ENCODE assay signal across 8 cellular contexts in the genomic region with DNA sequence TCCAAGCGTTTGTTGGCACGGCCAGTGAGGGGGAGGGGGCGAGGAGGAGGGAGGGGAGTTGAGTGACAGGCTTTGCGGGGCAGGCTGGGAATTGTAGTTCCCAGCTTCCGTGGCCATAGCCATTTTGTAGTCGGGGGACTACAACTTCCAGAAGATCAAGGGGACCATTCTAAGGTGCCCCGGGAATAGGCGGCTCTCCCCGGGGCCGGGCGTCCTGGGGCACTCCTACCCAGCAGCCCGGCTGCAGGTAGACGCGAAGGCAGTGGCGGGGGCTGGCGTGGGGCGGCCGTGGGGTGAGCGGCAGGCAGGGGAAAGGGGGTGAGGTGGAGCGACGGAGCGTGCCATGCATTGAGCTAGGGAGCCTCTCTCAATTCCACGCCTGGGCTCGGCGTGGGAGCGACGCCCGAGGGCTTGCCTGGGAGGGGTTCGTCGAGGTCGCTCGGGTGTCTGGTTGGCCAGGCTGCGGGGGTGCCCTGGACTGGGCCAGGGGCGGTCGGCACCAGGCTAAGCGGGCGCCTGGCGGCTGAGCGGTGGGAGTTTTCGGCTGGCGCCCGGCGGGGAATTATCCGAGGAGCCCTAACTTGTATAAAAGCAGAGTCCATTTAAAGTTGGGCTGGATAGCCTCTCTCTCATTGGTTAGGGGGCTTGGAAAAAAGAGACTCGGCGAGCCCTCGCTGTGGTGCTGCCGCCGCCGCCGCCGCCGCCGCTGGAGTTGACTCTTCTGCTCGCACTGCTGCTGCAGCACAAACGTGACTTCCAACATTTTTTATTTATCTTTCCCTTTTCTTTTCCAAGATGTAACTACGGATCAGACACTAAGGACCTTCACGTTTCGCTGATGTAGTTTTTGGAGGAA. TPM values are rescaled to one million over a fixed set of nuclear protein-coding genes. Genes with fewer than 3 reads are reported as not detected.
DNase-seq lines count a peak whose midpoint lies in the region; ATAC-seq, FAIRE-seq and TF ChIP-seq lines count a peak whose summit lies in the region.

Gene JARID2 (plus strand): TSS at position 709 of the 856 bp plus-strand sequence. CDS start 471 bp downstream, outside the sequence.

- peak; percentile 65 to 68 for TF ChIP-seq POLR2A in H1 (IDR thresholded peaks at IDR 0.05; ENCODE audit: control extremely low read depth in 1 of 2, low read depth in 2 of 2, low read length in 2 of 2)

- H3K79me2 ChIP-seq in H1 (ENCODE audit: control insufficient read depth in 1 of 2, insufficient read depth in 2 of 2, low read length in 2 of 2) (peaks cover 43 to 73% of the 10 kb centered on the region in 2 experiments), mesendoderm (ENCODE audit: control insufficient read depth, insufficient read depth, low read length) (peaks cover 38% of the 10 kb centered on the region)

- H2BK20ac ChIP-seq in H1 (ENCODE audit: low read length) = peak within 1 kb of the TSS; percentile 40; the same call in 1 of the 2 replicates

- H2BK120ac ChIP-seq in H1 (replicated peaks; ENCODE audit: low read depth, low read length) (no peak within 1 kb of the TSS), mesendoderm (ENCODE audit: low read depth, low read length) (peak within 1 kb of the TSS; percentile 75)

- no peaks in the 10 kb centered on the region for H3K9me3 Mint-ChIP-seq in activated CD8-positive, alpha-beta memory T cell treated with anti-CD3 and anti-CD28 coated beads, Interleukin-2, amount 10 ng/mL, durations not matched to agents 7 days and 5 days (ENCODE audit: low read depth)

- WGBS in H1 (ENCODE audit: extremely low coverage in 1 of 2, insufficient coverage in 1 of 2, insufficient read length in 1 of 2, insufficient replicate concordance in 2 of 2, low coverage in 1 of 2, low lambda C conversion rate in 2 of 2, missing lambda C conversion rate in 1 of 2), 2 experiments = 1% methylated on average over 43 of the region's 59 CpGs; no CpG with 5 or more reads in 1 of the 2 experiments
- no CpG with 5 or more reads among the region's 59 CpGs for WGBS in mesendoderm (ENCODE audit: extremely low coverage, insufficient coverage, low lambda C conversion rate)

- H3K27ac ChIP-seq in HUES48 (ENCODE audit: low read depth, low read length) = peak within 1 kb of the TSS; percentile 91
- peak within 1 kb of the TSS; percentile 88 for H3K27ac ChIP-seq in H1 (ENCODE audit: low read depth, low read length)
- peak within 1 kb of the TSS; percentile 93 for H3K27ac ChIP-seq in mesendoderm (ENCODE audit: low read depth, low read length)

- H3K4me2 ChIP-seq in H1 (ENCODE audit: insufficient read depth in 1 of 2, low read depth in 2 of 2, low read length in 2 of 2) (peak within 1 kb of the TSS; percentile 75 to 89), mesendoderm (ENCODE audit: low read length) (peak within 1 kb of the TSS; percentile 75)

- H3K9me3 ChIP-seq in HUES48 (ENCODE audit: control insufficient read depth, insufficient read depth, low read length) (no peaks in the 10 kb centered on the region), NT2/D1 (ENCODE audit: insufficient read depth, low read length) (no peaks in the 10 kb centered on the region), H1 (ENCODE audit: insufficient read depth in 2 of 2, low read depth in 1 of 2, low read length in 1 of 2) (no peaks in the 10 kb centered on the region)

- H3K79me1 ChIP-seq in H1 (ENCODE audit: low read depth, low read length) (no peaks in the 10 kb centered on the region), mesendoderm (ENCODE audit: low read length) (peaks cover 2% of the 10 kb centered on the region)

- H4K8ac ChIP-seq in H1 (ENCODE audit: extremely low read depth, insufficient read depth, low read length) (peak within 1 kb of the TSS; percentile 83), mesendoderm (ENCODE audit: low read depth, low read length) (no peak within 1 kb of the TSS)

- H2BK12ac ChIP-seq in H1 (ENCODE audit: low read depth, low read length) = no peak within 1 kb of the TSS

- TF ChIP-seq CTCF in H1 (IDR thresholded peaks at IDR 0.05; ENCODE audit: control extremely low read depth in 1 of 3, insufficient read depth in 1 of 3, low read depth in 1 of 3, low read length in 3 of 3) = 0 out of 4 replicates have a peak, but pooled peaks of 1 of the 3 experiments have one; percentile 1

- CTCF ChIA-PET in activated CD8-positive, alpha-beta memory T cell treated with anti-CD3 and anti-CD28 coated beads, Interleukin-2, amount 10 ng/mL, durations not matched to agents 7 days and 5 days (lab: Charles Lee) = interaction anchor here (0.9 to 1.0 kb wide), 3 partner anchors 143 to 245 kb away, joined by 3 read pairs; no protein-coding TSS in a partner anchor
- CTCF ChIA-PET in H1 (lab: Charles Lee; ENCODE audit: partially characterized antibody) = no interaction called here

- H4K91ac ChIP-seq in H1 (replicated peaks; ENCODE audit: insufficient read length, low read length) = peak within 1 kb of the TSS; percentile 68

- no peaks in the 10 kb centered on the region for H3K27me3 Mint-ChIP-seq in activated CD8-positive, alpha-beta memory T cell treated with anti-CD3 and anti-CD28 coated beads, Interleukin-2, amount 10 ng/mL, durations not matched to agents 7 days and 5 days

- peak within 1 kb of the TSS; percentile 97 for H3K4me3 ChIP-seq in HUES48 (ENCODE audit: low read depth, low read length)
- H3K4me3 ChIP-seq in NT2/D1 (ENCODE audit: insufficient read length, low read depth) = peak within 1 kb of the TSS; percentile 82
- peak within 1 kb of the TSS; percentile 94 to 99 (median 96) for H3K4me3 ChIP-seq in H1 (ENCODE audit: extremely low read depth in 1 of 4, insufficient read depth in 2 of 4, low read depth in 3 of 4, low read length in 4 of 4)
- peak within 1 kb of the TSS; percentile 96 for H3K4me3 ChIP-seq in mesendoderm (ENCODE audit: low read length)

- H2AFZ ChIP-seq in H1 (ENCODE audit: low read length) = no peak within 1 kb of the TSS

- peak within 1 kb of the TSS; percentile 99 for H3K27ac Mint-ChIP-seq in activated CD8-positive, alpha-beta memory T cell treated with anti-CD3 and anti-CD28 coated beads, Interleukin-2, amount 10 ng/mL, durations not matched to agents 7 days and 5 days

- in situ Hi-C loops in Caki2 (cut with HindIII; ENCODE audit: low pct_unique_long_range_greater_than_20kb, low sequenced_read_pairs) = no loop called here

- POLR2A ChIA-PET in H1 (lab: Charles Lee; ENCODE audit: partially characterized antibody) = interaction anchor here (0.6 to 1.3 kb wide), 9 partner anchors 14 to 263 kb away, joined by 3 to 4 read pairs (median 3); no protein-coding TSS in a partner anchor

- H3K4me1 ChIP-seq in HUES48 (ENCODE audit: control insufficient read depth, insufficient read depth, low read length) (peaks cover 43% of the 10 kb centered on the region), NT2/D1 (ENCODE audit: insufficient read depth, insufficient read length) (no peaks in the 10 kb centered on the region), H1 (replicated peaks in 1 of 4; ENCODE audit: control insufficient read depth in 3 of 4, insufficient read depth in 4 of 4, low read length in 3 of 4) (peaks cover 2 to 16% (median 6%) of the 10 kb centered on the region in 4 experiments; a peak in 5 of 7 replicates), mesendoderm (ENCODE audit: control insufficient read depth, low read depth, low read length) (peaks cover 10% of the 10 kb centered on the region)

- peak; percentile 97 for DNase-seq in Caki2 (ENCODE audit: low read depth)
- DNase-seq in NT2/D1 (ENCODE audit: low read depth, low spot score) = peak; percentile 89
- peak; percentile 98 for DNase-seq in activated CD8-positive, alpha-beta memory T cell treated with anti-CD3 and anti-CD28 coated beads, Interleukin-2, amount 10 ng/mL, durations not matched to agents 7 days and 5 days
- peak; percentile 91 to 93 for DNase-seq in H1 (ENCODE audit: low read depth in 1 of 2, low spot score in 2 of 2)
- peak; percentile 99 for DNase-seq in mesendoderm
- peak; percentile 92 for DNase-seq in stimulated activated CD8-positive, alpha-beta memory T cell treated with anti-CD3 and anti-CD28 coated beads, Interleukin-12 subunit alpha, Interleukin-12 subunit beta, amount 100 ng/mL, for 4 hours (ENCODE audit: low read depth)

- no peak within 1 kb of the TSS for H2AK5ac ChIP-seq in H1 (ENCODE audit: low read depth, low read length)
- H2AK5ac ChIP-seq in mesendoderm (ENCODE audit: low read length) = no peak within 1 kb of the TSS

- TF ChIP-seq EP300 in H1 (IDR thresholded peaks at IDR 0.05; ENCODE audit: borderline replicate concordance in 1 of 2, low read depth in 2 of 2, low read length in 2 of 2) = peak in 1 of 2 experiments; percentile 46; a peak in 1 of 3 replicates

- H3K14ac ChIP-seq in H1 (ENCODE audit: insufficient read length) = no peak within 1 kb of the TSS

- no peak within 1 kb of the TSS for H3K23ac ChIP-seq in H1 (ENCODE audit: insufficient read length)
- no peak within 1 kb of the TSS for H3K23ac ChIP-seq in mesendoderm (ENCODE audit: low read length)

- H3K4ac ChIP-seq in H1 (replicated peaks; ENCODE audit: insufficient read length, low read depth, low read length) = peak within 1 kb of the TSS; percentile 91
- peak within 1 kb of the TSS; percentile 97 for H3K4ac ChIP-seq in mesendoderm (ENCODE audit: low read depth, low read length)

- H4K20me1 ChIP-seq in H1 (replicated peaks in 1 of 2; ENCODE audit: control insufficient read depth in 1 of 2, insufficient read depth in 2 of 2, low read length in 2 of 2) = peaks cover 24 to 30% of the 10 kb centered on the region in 2 experiments

- H3K56ac ChIP-seq in H1 (replicated peaks; ENCODE audit: insufficient read length, low read depth, low read length) = peak within 1 kb of the TSS; percentile 85
- H3K56ac ChIP-seq in mesendoderm (ENCODE audit: low read length) = peak within 1 kb of the TSS; percentile 93

- H2BK5ac ChIP-seq in H1 (ENCODE audit: low read depth, low read length) (peak within 1 kb of the TSS; percentile 96), mesendoderm (ENCODE audit: low read length) (peak within 1 kb of the TSS; percentile 98)

- FAIRE-seq in H1 (lab: Jason Lieb, UNC) = no peak

- H3K36me3 Mint-ChIP-seq in activated CD8-positive, alpha-beta memory T cell treated with anti-CD3 and anti-CD28 coated beads, Interleukin-2, amount 10 ng/mL, durations not matched to agents 7 days and 5 days = peaks cover 8% of the 10 kb centered on the region

- ATAC-seq in GM21390 (IDR thresholded peaks at IDR 0.05; ENCODE audit: unreplicated experiment) = peak; percentile 54
- ATAC-seq in activated CD8-positive, alpha-beta memory T cell treated with anti-CD3 and anti-CD28 coated beads, Interleukin-2, amount 10 ng/mL, durations not matched to agents 7 days and 5 days = peak; percentile 57

- H3K4me3 Mint-ChIP-seq in activated CD8-positive, alpha-beta memory T cell treated with anti-CD3 and anti-CD28 coated beads, Interleukin-2, amount 10 ng/mL, durations not matched to agents 7 days and 5 days = peak within 1 kb of the TSS; percentile 93

- no peak within 1 kb of the TSS; the same call in 1 of the 2 replicates for H2BK15ac ChIP-seq in H1 (ENCODE audit: low read length)
- H2BK15ac ChIP-seq in mesendoderm (replicated peaks; ENCODE audit: low read depth) = no peak within 1 kb of the TSS

- peak within 1 kb of the TSS; percentile 88 for H3K18ac ChIP-seq in H1 (ENCODE audit: extremely low read depth, low read length)
- peak within 1 kb of the TSS; percentile 100 for H3K18ac ChIP-seq in mesendoderm (ENCODE audit: low read length)

- peaks cover 16% of the 10 kb centered on the region; the same call in 1 of the 2 replicates for H3K36me3 ChIP-seq in HUES48 (ENCODE audit: control insufficient read depth, insufficient read depth, low read length)
- H3K36me3 ChIP-seq in NT2/D1 (ENCODE audit: insufficient read depth, insufficient read length, low read length) = peaks cover 9% of the 10 kb centered on the region
- 0 out of 8 replicates have a peak, but pooled peaks cover 0 to 3% (median 0%) of the 10 kb centered on the region in 4 experiments for H3K36me3 ChIP-seq in H1 (ENCODE audit: control insufficient read depth in 2 of 4, insufficient read depth in 4 of 4, low read length in 3 of 4)
- H3K36me3 ChIP-seq in mesendoderm (ENCODE audit: control insufficient read depth, insufficient read depth, low read length) = no peaks in the 10 kb centered on the region

- no peaks in the 10 kb centered on the region for H3K27me3 ChIP-seq in HUES48 (ENCODE audit: control insufficient read depth, insufficient read depth, low read length)
- no peaks in the 10 kb centered on the region for H3K27me3 ChIP-seq in NT2/D1 (ENCODE audit: insufficient read depth, insufficient read length)
- no peaks in the 10 kb centered on the region for H3K27me3 ChIP-seq in H1 (replicated peaks in 1 of 4; ENCODE audit: control insufficient read depth in 3 of 4, extremely low read depth in 1 of 4, insufficient read depth in 3 of 4, low read length in 3 of 4)
- no peaks in the 10 kb centered on the region for H3K27me3 ChIP-seq in mesendoderm (ENCODE audit: insufficient read depth, low read length, poor library complexity)

- peaks cover 11% of the 10 kb centered on the region for H3K23me2 ChIP-seq in H1 (ENCODE audit: low read depth, low read length)

- H3K4me1 Mint-ChIP-seq in activated CD8-positive, alpha-beta memory T cell treated with anti-CD3 and anti-CD28 coated beads, Interleukin-2, amount 10 ng/mL, durations not matched to agents 7 days and 5 days = peaks cover 22% of the 10 kb centered on the region

- H3K9ac ChIP-seq in HUES48 (ENCODE audit: low read depth, low read length) = peak within 1 kb of the TSS; percentile 90
- peak within 1 kb of the TSS; percentile 96 for H3K9ac ChIP-seq in NT2/D1 (ENCODE audit: insufficient read length, low read depth)
- H3K9ac ChIP-seq in H1 (replicated peaks in 1 of 4; ENCODE audit: extremely low read depth in 1 of 4, low read depth in 3 of 4, low read length in 3 of 4) = peak within 1 kb of the TSS; percentile 54 to 89 (median 82)
- peak within 1 kb of the TSS; percentile 98 for H3K9ac ChIP-seq in mesendoderm (ENCODE audit: low read length)

- no peak; a peak in 2 of 4 replicates for TF ChIP-seq RAD21 in H1 (IDR thresholded peaks at IDR 0.05 in 1 of 2, conservative IDR thresholded peaks at IDR 0.05 in 1 of 2; ENCODE audit: low read depth in 2 of 2, low read length in 2 of 2)

- H4K5ac ChIP-seq in H1 (ENCODE audit: insufficient read length, low read depth, low read length) (peak within 1 kb of the TSS; percentile 86), mesendoderm (ENCODE audit: low read length) (no peak within 1 kb of the TSS)

RNA-seq across cellular contexts. Expression of gene JARID2, which starts in this region (rescaled TPM):
- total RNA-seq in Caki2 (2014; rRNA removed; shearing (Covaris generic); ENCODE audit: low replicate concordance) = 4.8 and 4.9 TPM in 2 replicates
- 10 to 100 TPM; 30.0 to 42.4 TPM for total RNA-seq in activated CD8-positive, alpha-beta memory T cell treated with anti-CD3 and anti-CD28 coated beads, Interleukin-2, amount 10 ng/mL, durations not matched to agents 7 days and 5 days
- total RNA-seq in H1 (2021; fragmentation: NEBNext Ultra II Directional; extraction: Animal tissue kit (Norgen Biotek cat#: 25700)) = 237 and 239 TPM in 2 replicates
- polyA plus RNA-seq in H1 (2011; rRNA removed) = 60.1 and 75.5 TPM in 2 replicates
- 100 TPM for polyA plus RNA-seq in H1 (2011; cell fraction: cytosol; rRNA removed)
- 111 TPM for polyA plus RNA-seq in H1 (2011; cell fraction: nucleus; rRNA removed)
- polyA plus RNA-seq in H1 (2012, experiment 1 of 2) = 103 to 131 TPM (median 115 TPM) in 4 replicates
- polyA plus RNA-seq in H1 (2012, experiment 2 of 2) = 14.2 TPM
- polyA plus RNA-seq in H1 (2013, experiment 1 of 2) = 237 TPM
- 255 TPM for polyA plus RNA-seq in H1 (2013, experiment 2 of 2)
- 153 and 170 TPM in 2 replicates for polyA minus RNA-seq in H1 (2011; rRNA and poly(A)+ RNA removed)
- polyA minus RNA-seq in H1 (2011; cell fraction: cytosol; rRNA and poly(A)+ RNA removed) = 113 TPM
- 104 TPM for polyA minus RNA-seq in H1 (2011; cell fraction: nucleus; rRNA and poly(A)+ RNA removed)
- polyA plus RNA-seq in mesendoderm (2013, experiment 1 of 2) = 58.9 TPM
- polyA plus RNA-seq in mesendoderm (2013, experiment 2 of 2) = 60.3 TPM

Comparison
In these comparisons a context has a peak if more than half of its experiments do, and no peak if none do; other contexts are left out.
1. Peak in every context shown above with its lines: DNase-seq, ATAC-seq, H3K4me3 ChIP-seq and H3K27ac ChIP-seq.